Comparison of ENCODE assay signal across 12 cellular contexts in the genomic region with DNA sequence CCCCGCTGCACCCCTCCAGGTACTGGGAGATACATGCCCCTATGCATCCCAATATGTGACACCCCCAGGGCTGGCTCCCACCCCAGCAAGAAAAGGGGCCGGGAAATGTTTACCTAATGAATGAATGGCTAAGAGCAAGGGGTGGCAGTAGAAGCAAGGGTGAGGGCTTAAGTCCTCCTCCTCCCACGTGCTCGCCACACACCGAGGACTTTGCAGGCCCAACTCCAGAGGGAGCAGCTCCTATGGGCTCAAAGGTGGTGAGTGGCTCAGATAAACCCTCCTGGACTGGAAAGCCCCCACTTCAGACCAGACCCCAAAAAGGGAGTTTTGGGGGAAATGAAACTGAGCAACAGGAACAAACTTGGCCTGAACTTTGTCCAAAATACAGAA. TPM values are rescaled to one million over a fixed set of nuclear protein-coding genes. Genes with fewer than 3 reads are reported as not detected.
DNase-seq lines count a peak whose midpoint lies in the region; ATAC-seq and TF ChIP-seq lines count a peak whose summit lies in the region.
"Had no signal": no experiment of that assay in that cellular context is flagged by ENCODE, and none has a peak within 500 bp of the region (broad histone marks: within the 10 kb centered on the region; RNA-seq: fewer than 3 reads in every experiment).

No MANE protein-coding gene starts in this region.

- no peak for TF ChIP-seq CTCF in CD14-positive monocyte (IDR thresholded peaks at IDR 0.05)

- H3K4me3 ChIP-seq in NT2/D1 (ENCODE audit: insufficient read length, low read depth), result no peak overlapping the region
- H3K4me3 ChIP-seq: thyroid gland had no signal

- H3K4me1 ChIP-seq in NT2/D1 (ENCODE audit: insufficient read depth, insufficient read length), result peaks cover 51% of the 10 kb centered on the region

- no peaks in the 10 kb centered on the region for H3K36me3 Mint-ChIP-seq in CD14-positive monocyte

- H3K36me3 ChIP-seq in NT2/D1 (ENCODE audit: insufficient read depth, insufficient read length, low read length), result peaks cover 7% of the 10 kb centered on the region
- H3K36me3 ChIP-seq: thyroid gland had no signal

- peaks cover 5 to 10% (median 8%) of the 10 kb centered on the region in 3 donors for H3K27me3 Mint-ChIP-seq in CD14-positive monocyte (ENCODE audit: low read depth in 3 of 3)

- peak; percentile 24 for ATAC-seq in GM21447 (IDR thresholded peaks at IDR 0.05; ENCODE audit: unreplicated experiment)

- peak overlapping the region; percentile 72 for H3K9ac ChIP-seq in NT2/D1 (ENCODE audit: insufficient read length, low read depth)

- H3K27ac ChIP-seq in layer of hippocampus (ENCODE audit: low read depth, low read length), result peak overlapping the region; percentile 83
- H3K27ac ChIP-seq: thyroid gland had no signal

- H3K9me3 ChIP-seq in NT2/D1 (ENCODE audit: insufficient read depth, low read length), result no peaks in the 10 kb centered on the region
- H3K9me3 ChIP-seq: thyroid gland had no signal

- intact Hi-C loops in CD14-positive monocyte (cut with micrococcal nuclease), result no loop called here

- H3K4me1 Mint-ChIP-seq in CD14-positive monocyte, result peaks cover 48% of the 10 kb centered on the region

- peak overlapping the region in 6 of 7 donors; percentile 40 to 85 (median 58) for H3K27ac Mint-ChIP-seq in CD14-positive monocyte
- H3K27ac Mint-ChIP-seq: CD4-positive, alpha-beta T cell had no signal

- no peaks in the 10 kb centered on the region for H3K27me3 ChIP-seq in NT2/D1 (ENCODE audit: insufficient read depth, insufficient read length)
- H3K27me3 ChIP-seq in layer of hippocampus (ENCODE audit: control insufficient read depth, insufficient read depth, low read length), result no peaks in the 10 kb centered on the region
- H3K27me3 ChIP-seq: thyroid gland had no signal

- DNase-seq in CD14-positive monocyte (ENCODE audit: low spot score) (no peak), NT2/D1 (ENCODE audit: low read depth, low spot score) (no peak), epidermal melanocyte (ENCODE audit: insufficient read length, low spot score) (no peak)
- no peak for DNase-seq in activated naive CD4-positive, alpha-beta T cell (lab: John Stamatoyannopoulos, UW)
- DNase-seq in stimulated activated CD4-positive, alpha-beta T cell treated with anti-CD3 and anti-CD28 coated beads, Interleukin-4, amount 100 ng/mL, for 1 hour, result no peak
- no peak for DNase-seq in effector CD8-positive, alpha-beta T cell (lab: John Stamatoyannopoulos, UW)
- DNase-seq: aorta; CD4-positive, alpha-beta T cell; NCI-H1105; thyroid gland had no signal

- peak overlapping the region; percentile 56 to 79 for H3K4me3 Mint-ChIP-seq in CD14-positive monocyte
- H3K4me3 Mint-ChIP-seq: CD4-positive, alpha-beta T cell had no signal

- no peaks in the 10 kb centered on the region for H3K9me3 Mint-ChIP-seq in CD14-positive monocyte
- H3K9me3 Mint-ChIP-seq: CD4-positive, alpha-beta T cell had no signal

RNA-seq across cellular contexts. Expression of a gene that starts 11.4 kb away (rescaled TPM):
- under 1 TPM in 1 of 2 donors, not detected in 1; 0.11 TPM for polyA plus RNA-seq in CD14-positive monocyte

RNA-seq across cellular contexts. Expression of a gene that starts 37.1 kb away (rescaled TPM):
- 1 to 10 TPM; 1.4 to 2.6 TPM for polyA plus RNA-seq in CD14-positive monocyte
